In genomic region chr6:150638765-150639164, GRCh38 we compare ENCODE assay signal across 21 cellular contexts.
"Had no signal": no experiment of that assay in that cellular context is flagged by ENCODE, and none has a peak within 500 bp of the region (broad histone marks: within the 10 kb centered on the region; RNA-seq: fewer than 3 reads in every experiment).

No MANE protein-coding gene starts in this region.

- H3K4me3 ChIP-seq: gastrocnemius medialis, left ventricle myocardium inferior, ovary, sigmoid colon, thyroid gland had no signal

- H3K36me3 Mint-ChIP-seq: naive thymus-derived CD8-positive, alpha-beta T cell had no signal

- ATAC-seq: activated CD8-positive, alpha-beta T cell treated with anti-CD3 and anti-CD28 coated beads, Interleukin-2, amount 10 ng/mL, durations not matched to agents 7 days and 5 days; esophagus mucosa; gastrocnemius medialis; naive thymus-derived CD8-positive, alpha-beta T cell had no signal

- DNase-seq: activated CD4-positive, alpha-beta T cell treated with anti-CD3 and anti-CD28 coated beads, Interleukin-2, amount 10 ng/mL, durations not matched to agents 7 days and 5 days; activated CD8-positive, alpha-beta memory T cell treated with anti-CD3 and anti-CD28 coated beads, Interleukin-2, amount 50 U/mL, for 48 hours; activated CD8-positive, alpha-beta T cell treated with anti-CD3 and anti-CD28 coated beads, Interleukin-2, amount 10 ng/mL, durations not matched to agents 7 days and 5 days; activated effector memory CD4-positive, alpha-beta T cell treated with Interleukin-2 at 50 U/mL for 16 hours; activated naive CD4-positive, alpha-beta T cell treated with anti-CD3 and anti-CD28 coated beads, Interleukin-2, amount 50 U/mL, for 16 hours; activated T-cell treated with anti-CD3 and anti-CD28 coated beads, Interleukin-2, amount 50 U/mL, for 48 hours; aorta; effector CD4-positive, alpha-beta T cell; gastrocnemius medialis; head of caudate nucleus; left ventricle myocardium inferior; mesenchymal stem cell; naive thymus-derived CD8-positive, alpha-beta T cell; ovary; sigmoid colon; stimulated activated CD4-positive, alpha-beta T cell treated with anti-CD3 and anti-CD28 coated beads, Interleukin-4, amount 100 ng/mL, for 4 hours; stimulated activated naive CD4-positive, alpha-beta T cell treated with Interleukin-2 at 50 U/mL for 16 hours; T-helper 1 cell; T1000; thyroid gland had no signal

- H3K36me3 ChIP-seq: gastrocnemius medialis, left ventricle myocardium inferior, ovary, sigmoid colon, thyroid gland had no signal

- H3K27me3 ChIP-seq: gastrocnemius medialis, ovary, sigmoid colon, thyroid gland had no signal

- H3K4me3 Mint-ChIP-seq: activated CD4-positive, alpha-beta T cell treated with anti-CD3 and anti-CD28 coated beads, Interleukin-2, amount 10 ng/mL, durations not matched to agents 7 days and 5 days; activated CD8-positive, alpha-beta T cell treated with anti-CD3 and anti-CD28 coated beads, Interleukin-2, amount 10 ng/mL, durations not matched to agents 7 days and 5 days; naive thymus-derived CD8-positive, alpha-beta T cell had no signal

- H3K9me3 Mint-ChIP-seq: activated CD4-positive, alpha-beta T cell treated with anti-CD3 and anti-CD28 coated beads, Interleukin-2, amount 10 ng/mL, durations not matched to agents 7 days and 5 days; naive thymus-derived CD8-positive, alpha-beta T cell had no signal

- H3K27ac Mint-ChIP-seq: activated CD4-positive, alpha-beta T cell treated with anti-CD3 and anti-CD28 coated beads, Interleukin-2, amount 10 ng/mL, durations not matched to agents 7 days and 5 days; activated CD8-positive, alpha-beta T cell treated with anti-CD3 and anti-CD28 coated beads, Interleukin-2, amount 10 ng/mL, durations not matched to agents 7 days and 5 days had no signal

- H3K27ac ChIP-seq: gastrocnemius medialis, left ventricle myocardium inferior, ovary, thyroid gland had no signal

- H3K4me1 ChIP-seq: gastrocnemius medialis had no signal

- H3K9me3 ChIP-seq: gastrocnemius medialis, left ventricle myocardium inferior, ovary, sigmoid colon, thyroid gland had no signal
